ENCODE assay signal across 20 cellular contexts in the genomic region with DNA sequence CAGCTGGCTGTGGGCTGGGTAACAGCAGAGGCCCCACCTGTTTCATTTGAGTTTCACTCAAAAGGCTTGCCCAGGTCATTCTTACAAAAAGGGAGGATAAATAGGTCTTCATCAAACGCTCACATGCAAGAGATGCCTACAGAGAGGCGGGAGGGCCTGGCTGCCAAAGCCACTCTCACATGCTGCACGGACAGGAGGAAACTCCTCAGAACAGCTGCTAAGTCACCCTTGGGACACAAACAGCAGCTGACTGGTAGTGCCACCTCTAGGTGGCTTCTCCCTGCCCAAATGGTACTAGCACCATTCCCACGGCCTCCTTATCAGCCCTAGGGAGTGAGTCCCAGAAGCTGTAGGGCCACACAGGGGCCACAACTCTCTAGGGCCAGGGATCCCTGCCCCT. TPM values are rescaled to one million over a fixed set of nuclear protein-coding genes. Genes with fewer than 3 reads are reported as not detected.
A peak's percentile ranks its signal among the peaks of the same experiment; 100 is the strongest.
DNase-seq lines count a peak whose midpoint lies in the region; ATAC-seq and TF ChIP-seq lines count a peak whose summit lies in the region.
"Had no signal": no experiment of that assay in that cellular context is flagged by ENCODE, and none has a peak within 500 bp of the region (broad histone marks: within the 10 kb centered on the region; RNA-seq: fewer than 3 reads in every experiment).

No MANE protein-coding gene starts in this region.

- TF ChIP-seq POLR2A in right lobe of liver (IDR thresholded peaks at IDR 0.05) (no peak), spleen (IDR thresholded peaks at IDR 0.05) (no peak)

- no peaks in the 10 kb centered on the region for H3K9me3 ChIP-seq in right lobe of liver
- no peaks in the 10 kb centered on the region for H3K9me3 ChIP-seq in spleen
- H3K9me3 ChIP-seq: transverse colon had no signal

- no CpG with 5 or more reads among the region's 4 CpGs for WGBS in right lobe of liver (ENCODE audit: insufficient coverage, low coverage, low lambda C conversion rate, missing lambda C conversion rate)
- WGBS in spleen, 5 donors = 49 to 63% (median 60%) methylated on average over 4 of the region's 4 CpGs

- intact Hi-C loops in right lobe of liver (cut with DNase I) = loop anchor here in 1 of 2 donors (10.0 kb wide), 1 partner anchor 302 kb away; no protein-coding TSS in a partner anchor
- intact Hi-C loops in spleen (cut with DNase I; ENCODE audit: low total_unique reads) = no loop called here

- H3K4me3 Mint-ChIP-seq in activated T-cell treated with anti-CD3 and anti-CD28 coated beads, Interleukin-2, amount 50 U/mL, for 24 hours = no peak overlapping the region
- no peak overlapping the region for H3K4me3 Mint-ChIP-seq in type B pancreatic cell
- no peak overlapping the region for H3K4me3 Mint-ChIP-seq in stimulated activated memory B cell treated with anti-CD40 and anti-IgM and Interleukin-4, amounts not matched to agents 10 μg/mL and 1 μg/mL and 100 μg/mL, for 72 hours
- H3K4me3 Mint-ChIP-seq: activated CD8-positive, alpha-beta T cell treated with anti-CD3 and anti-CD28 coated beads, Interleukin-2, amount 10 ng/mL, durations not matched to agents 7 days and 5 days; CD8-positive, alpha-beta memory T cell; endodermal cell; IgD-negative memory B cell; memory B cell; neural progenitor cell had no signal

- H3K27ac ChIP-seq in right lobe of liver (no peak overlapping the region), spleen (no peak overlapping the region)
- H3K27ac ChIP-seq: neural progenitor cell, transverse colon had no signal

- no peaks in the 10 kb centered on the region for H3K4me1 Mint-ChIP-seq in activated T-cell treated with anti-CD3 and anti-CD28 coated beads, Interleukin-2, amount 50 U/mL, for 24 hours (ENCODE audit: low read depth)
- peaks cover 56% of the 10 kb centered on the region for H3K4me1 Mint-ChIP-seq in type B pancreatic cell (ENCODE audit: unreplicated experiment)
- peaks cover 5% of the 10 kb centered on the region for H3K4me1 Mint-ChIP-seq in stimulated activated memory B cell treated with anti-CD40 and anti-IgM and Interleukin-4, amounts not matched to agents 10 μg/mL and 1 μg/mL and 100 μg/mL, for 72 hours
- H3K4me1 Mint-ChIP-seq: CD8-positive, alpha-beta memory T cell; IgD-negative memory B cell had no signal

- no peaks in the 10 kb centered on the region for H3K9me3 Mint-ChIP-seq in activated T-cell treated with anti-CD3 and anti-CD28 coated beads, Interleukin-2, amount 50 U/mL, for 24 hours
- peaks cover 4% of the 10 kb centered on the region for H3K9me3 Mint-ChIP-seq in type B pancreatic cell
- H3K9me3 Mint-ChIP-seq in stimulated activated memory B cell treated with anti-CD40 and anti-IgM and Interleukin-4, amounts not matched to agents 10 μg/mL and 1 μg/mL and 100 μg/mL, for 72 hours = no peaks in the 10 kb centered on the region
- H3K9me3 Mint-ChIP-seq: activated T-helper 2 cell treated with anti-CD3 and anti-CD28 coated beads, Interferon-gamma antibody, Interleukin-2, Interleukin-4, amounts not matched to agents 10 μg/mL and 5 μg/mL and 100 μg/mL, durations not matched to agents 14 hours and 24 hours and 36 hours; CD8-positive, alpha-beta memory T cell; memory B cell had no signal

- H3K4me1 ChIP-seq in right lobe of liver (peaks cover 0 to 3% (median under 1%) of the 10 kb centered on the region in 4 donors), spleen (peaks cover 0 to 3% (median 0%) of the 10 kb centered on the region in 6 donors)

- H3K27me3 ChIP-seq in right lobe of liver = no peaks in the 10 kb centered on the region
- peaks cover 0 to 18% (median 0%) of the 10 kb centered on the region in 7 donors for H3K27me3 ChIP-seq in spleen (replicated peaks in 1 of 7)
- H3K27me3 ChIP-seq: neural progenitor cell, transverse colon had no signal

- no peak overlapping the region for H3K27ac Mint-ChIP-seq in activated T-cell treated with anti-CD3 and anti-CD28 coated beads, Interleukin-2, amount 50 U/mL, for 24 hours
- peak overlapping the region; percentile 87 for H3K27ac Mint-ChIP-seq in type B pancreatic cell
- no peak overlapping the region for H3K27ac Mint-ChIP-seq in stimulated activated memory B cell treated with anti-CD40 and anti-IgM and Interleukin-4, amounts not matched to agents 10 μg/mL and 1 μg/mL and 100 μg/mL, for 72 hours
- H3K27ac Mint-ChIP-seq: activated CD8-positive, alpha-beta T cell treated with anti-CD3 and anti-CD28 coated beads, Interleukin-2, amount 10 ng/mL, durations not matched to agents 7 days and 5 days; activated T-helper 2 cell treated with anti-CD3 and anti-CD28 coated beads, Interferon-gamma antibody, Interleukin-2, Interleukin-4, amounts not matched to agents 10 μg/mL and 5 μg/mL and 100 μg/mL, durations not matched to agents 14 hours and 24 hours and 36 hours; CD8-positive, alpha-beta memory T cell; endodermal cell; IgD-negative memory B cell; memory B cell; neural progenitor cell had no signal

- peak; percentile 34 to 71 (median 56) for ATAC-seq in right lobe of liver
- ATAC-seq in stimulated activated memory B cell treated with anti-CD40 and anti-IgM and Interleukin-4, amounts not matched to agents 10 μg/mL and 1 μg/mL and 100 μg/mL, for 72 hours = no peak
- ATAC-seq: activated CD8-positive, alpha-beta T cell treated with anti-CD3 and anti-CD28 coated beads, Interleukin-2, amount 10 ng/mL, durations not matched to agents 7 days and 5 days had no signal

- no peaks in the 10 kb centered on the region for H3K36me3 Mint-ChIP-seq in activated T-cell treated with anti-CD3 and anti-CD28 coated beads, Interleukin-2, amount 50 U/mL, for 24 hours (ENCODE audit: low read depth)
- peaks cover 28% of the 10 kb centered on the region for H3K36me3 Mint-ChIP-seq in type B pancreatic cell
- H3K36me3 Mint-ChIP-seq in stimulated activated memory B cell treated with anti-CD40 and anti-IgM and Interleukin-4, amounts not matched to agents 10 μg/mL and 1 μg/mL and 100 μg/mL, for 72 hours = no peaks in the 10 kb centered on the region
- H3K36me3 Mint-ChIP-seq: memory B cell had no signal

- TF ChIP-seq CTCF in right lobe of liver (IDR thresholded peaks at IDR 0.05) (peak; percentile 3 to 24 (median 8)), type B pancreatic cell (conservative IDR thresholded peaks at IDR 0.05) (no peak), spleen (IDR thresholded peaks at IDR 0.05 in 8 of 11, conservative IDR thresholded peaks at IDR 0.05 in 3 of 11) (no peak)

- H3K27me3 Mint-ChIP-seq in activated T-cell treated with anti-CD3 and anti-CD28 coated beads, Interleukin-2, amount 50 U/mL, for 24 hours = no peaks in the 10 kb centered on the region
- no peaks in the 10 kb centered on the region for H3K27me3 Mint-ChIP-seq in type B pancreatic cell
- H3K27me3 Mint-ChIP-seq in stimulated activated memory B cell treated with anti-CD40 and anti-IgM and Interleukin-4, amounts not matched to agents 10 μg/mL and 1 μg/mL and 100 μg/mL, for 72 hours = peaks cover 27% of the 10 kb centered on the region

- no peak overlapping the region for H3K4me3 ChIP-seq in right lobe of liver
- no peak overlapping the region for H3K4me3 ChIP-seq in spleen
- H3K4me3 ChIP-seq: neural progenitor cell, transverse colon had no signal

- H3K36me3 ChIP-seq in right lobe of liver = no peaks in the 10 kb centered on the region
- H3K36me3 ChIP-seq in spleen = no peaks in the 10 kb centered on the region
- H3K36me3 ChIP-seq: neural progenitor cell, transverse colon had no signal

- DNase-seq in activated T-cell treated with anti-CD3 and anti-CD28 coated beads, Interleukin-2, amount 50 U/mL, for 24 hours = peak; percentile 8
- DNase-seq in activated T-cell treated with anti-CD3 and anti-CD28 coated beads for 4 hours (no peak), SW480 (ENCODE audit: low spot score) (peak; percentile 16), right lobe of liver (no peak), type B pancreatic cell (ENCODE audit: extremely low spot score, unreplicated experiment) (no peak), spleen (no peak), foreskin melanocyte (no peak)
- DNase-seq: activated CD8-positive, alpha-beta T cell treated with anti-CD3 and anti-CD28 coated beads, Interleukin-2, amount 10 ng/mL, durations not matched to agents 7 days and 5 days; amygdala; CD8-positive, alpha-beta memory T cell; endodermal cell; NCI-H1105; NCI-H2227 treated with DMSO at 0.1 percent for 48 hours; stimulated activated CD4-positive, alpha-beta T cell treated with anti-CD3 and anti-CD28 coated beads, Interleukin-4, amount 100 ng/mL, for 4 hours; transverse colon had no signal

RNA-seq across cellular contexts. Expression of a gene that starts 23.8 kb away (rescaled TPM):
- total RNA-seq in right lobe of liver (10 to 100 TPM; 11.7 to 27.6 (median 16.3) TPM), type B pancreatic cell (ENCODE audit: low replicate concordance) (36.6 and 52.7 TPM in 2 replicates), spleen (10 to 100 TPM; 15.1 to 22.6 (median 20.2) TPM)
- polyA plus RNA-seq in spleen = 1 to 10 TPM; 1.9 to 2.4 (median 2.0) TPM

Comparison
In these comparisons a context has a peak if more than half of its experiments do, and no peak if none do; other contexts are left out.
1. DNase-seq: peak in activated T-cell treated with anti-CD3 and anti-CD28 coated beads, Interleukin-2, amount 50 U/mL, for 24 hours (single experiment) and SW480 (single experiment); none in activated T-cell treated with anti-CD3 and anti-CD28 coated beads for 4 hours (single experiment), right lobe of liver (0 of 3), type B pancreatic cell (single experiment), spleen (single experiment) and foreskin melanocyte (single experiment).
2. CTCF ChIP-seq: peak in right lobe of liver (4 of 4); none in type B pancreatic cell (single experiment) and spleen (0 of 11).